13 cellular contexts compared by ENCODE assay signal in genomic region chr10:94287331-94287730, GRCh38.
A peak's percentile ranks its signal among the peaks of the same experiment; 100 is the strongest.
DNase-seq lines count a peak whose midpoint lies in the region; ATAC-seq and TF ChIP-seq lines count a peak whose summit lies in the region.
"Had no signal": no experiment of that assay in that cellular context is flagged by ENCODE, and none has a peak within 500 bp of the region (broad histone marks: within the 10 kb centered on the region; RNA-seq: fewer than 3 reads in every experiment).

No MANE protein-coding gene starts in this region.

- no peaks in the 10 kb centered on the region for H3K36me3 ChIP-seq in Caco-2 (ENCODE audit: control insufficient read depth, insufficient read depth, low read length)
- no peaks in the 10 kb centered on the region for H3K36me3 ChIP-seq in brain microvascular endothelial cell (replicated peaks)
- no peaks in the 10 kb centered on the region for H3K36me3 ChIP-seq in skeletal muscle satellite cell (ENCODE audit: insufficient read depth, low read length)

- TF ChIP-seq CTCF in Caco-2 (IDR thresholded peaks at IDR 0.05; ENCODE audit: insufficient read depth in 1 of 2, low read depth in 1 of 2, low read length in 1 of 2, severe bottlenecking in 1 of 2, unreplicated experiment in 1 of 2) = no peak
- TF ChIP-seq CTCF in brain microvascular endothelial cell (IDR thresholded peaks at IDR 0.05; ENCODE audit: low read depth, low read length, missing control alignments) = no peak

- BruUV-seq in Caco-2 (replicated peaks; lab: Mats Ljungman, UMichigan) = no TSS peak

- peak overlapping the region; percentile 2 for H3K27ac Mint-ChIP-seq in Caco-2 (ENCODE audit: unreplicated experiment)
- H3K27ac Mint-ChIP-seq in activated CD4-positive, alpha-beta T cell treated with anti-CD3 and anti-CD28 coated beads, Interleukin-2, amount 10 ng/mL, durations not matched to agents 7 days and 5 days = no peak overlapping the region

- H3K9me3 ChIP-seq in Caco-2 = no peaks in the 10 kb centered on the region
- no peaks in the 10 kb centered on the region for H3K9me3 ChIP-seq in skeletal muscle satellite cell (replicated peaks; ENCODE audit: low read length)

- CTCF ChIA-PET in Caco-2 (lab: Charles Lee) = interaction anchor here (1.6 kb wide), 1 partner anchor 33 kb away, joined by 5 read pairs; no protein-coding TSS in a partner anchor
- CTCF ChIA-PET in activated CD4-positive, alpha-beta T cell treated with anti-CD3 and anti-CD28 coated beads, Interleukin-2, amount 10 ng/mL, durations not matched to agents 7 days and 5 days (lab: Charles Lee) = interaction anchor here (1.7 kb wide), 1 partner anchor 32 kb away, joined by 7 read pairs; no protein-coding TSS in a partner anchor

- H3K27me3 ChIP-seq in Caco-2 (replicated peaks; ENCODE audit: control insufficient read depth, insufficient read depth, low read length) (no peaks in the 10 kb centered on the region), brain microvascular endothelial cell (replicated peaks) (no peaks in the 10 kb centered on the region), skeletal muscle satellite cell (ENCODE audit: control insufficient read depth, insufficient read depth, low read length) (no peaks in the 10 kb centered on the region)

- H3K27me3 Mint-ChIP-seq in Caco-2 (ENCODE audit: insufficient read depth, unreplicated experiment) = no peaks in the 10 kb centered on the region
- peaks cover 38% of the 10 kb centered on the region for H3K27me3 Mint-ChIP-seq in activated CD4-positive, alpha-beta T cell treated with anti-CD3 and anti-CD28 coated beads, Interleukin-2, amount 10 ng/mL, durations not matched to agents 7 days and 5 days

- peak overlapping the region; percentile 75 for H3K4me2 ChIP-seq in skeletal muscle satellite cell (ENCODE audit: low read length)

- intact Hi-C loops in Caco-2 (cut with micrococcal nuclease; ENCODE audit: unreplicated experiment) = loop anchor here (10.0 kb wide), 1 partner anchor 373 kb away; no protein-coding TSS in a partner anchor

- peak overlapping the region; percentile 62 for H3K27ac ChIP-seq in brain microvascular endothelial cell

- H3K4me3 ChIP-seq in Caco-2 (ENCODE audit: low read depth, low read length) (no peak overlapping the region), brain microvascular endothelial cell (ENCODE audit: low read depth, low read length) (no peak overlapping the region), skeletal muscle satellite cell (ENCODE audit: low read length) (no peak overlapping the region)

- POLR2A ChIA-PET in Caco-2 (lab: Charles Lee) = interaction anchor here (0.5 to 0.6 kb wide), 2 partner anchors 162 to 556 kb away, joined by 7 to 9 read pairs; no protein-coding TSS in a partner anchor
- POLR2A ChIA-PET in activated CD4-positive, alpha-beta T cell treated with anti-CD3 and anti-CD28 coated beads, Interleukin-2, amount 10 ng/mL, durations not matched to agents 7 days and 5 days (lab: Charles Lee) = no interaction called here

- no peak overlapping the region for H3K4me3 Mint-ChIP-seq in Caco-2 (ENCODE audit: unreplicated experiment)
- no peak overlapping the region for H3K4me3 Mint-ChIP-seq in activated CD4-positive, alpha-beta T cell treated with anti-CD3 and anti-CD28 coated beads, Interleukin-2, amount 10 ng/mL, durations not matched to agents 7 days and 5 days

- peaks cover 23% of the 10 kb centered on the region for H3K4me1 Mint-ChIP-seq in Caco-2 (ENCODE audit: low read depth, unreplicated experiment)
- H3K4me1 Mint-ChIP-seq in activated CD4-positive, alpha-beta T cell treated with anti-CD3 and anti-CD28 coated beads, Interleukin-2, amount 10 ng/mL, durations not matched to agents 7 days and 5 days = peaks cover 8% of the 10 kb centered on the region

- H3K9me3 Mint-ChIP-seq in Caco-2 (ENCODE audit: unreplicated experiment) = peaks cover 17% of the 10 kb centered on the region
- H3K9me3 Mint-ChIP-seq in activated CD4-positive, alpha-beta T cell treated with anti-CD3 and anti-CD28 coated beads, Interleukin-2, amount 10 ng/mL, durations not matched to agents 7 days and 5 days = no peaks in the 10 kb centered on the region

- no peak for ATAC-seq in HG03439 (IDR thresholded peaks at IDR 0.05; ENCODE audit: unreplicated experiment)

- in situ Hi-C loops in brain microvascular endothelial cell (cut with HindIII; ENCODE audit: low pct_ligation_motif_present, low sequenced_read_pairs) (no loop called here), ACHN (cut with HindIII; ENCODE audit: low pct_ligation_motif_present, low pct_unique_long_range_greater_than_20kb, low sequenced_read_pairs) (no loop called here)

- DNase-seq in Caco-2 (no peak), brain microvascular endothelial cell (peak; percentile 60), iris pigment epithelial cell (ENCODE audit: low read depth) (peak; percentile 71), ACHN (no peak)
- no peak for DNase-seq in activated CD4-positive, alpha-beta T cell treated with anti-CD3 and anti-CD28 coated beads, Interleukin-2, amount 10 ng/mL, durations not matched to agents 7 days and 5 days
- DNase-seq: C1 segment of cervical spinal cord, Karpas-422, NCI-H1105 treated with DMSO at 0.1 percent for 48 hours, NCI-H1930, NCI-H2171 treated with DMSO at 0.1 percent for 48 hours, SHP77 had no signal

- peak overlapping the region; percentile 23 for H3K9ac ChIP-seq in skeletal muscle satellite cell (ENCODE audit: low read depth, low read length)

- H3K4me1 ChIP-seq in Caco-2 (peaks cover 11% of the 10 kb centered on the region), skeletal muscle satellite cell (ENCODE audit: control insufficient read depth, insufficient read depth, low read length) (peaks cover 21% of the 10 kb centered on the region)

- H3K36me3 Mint-ChIP-seq in Caco-2 (ENCODE audit: insufficient read depth, unreplicated experiment) = peaks cover 17% of the 10 kb centered on the region
- no peaks in the 10 kb centered on the region for H3K36me3 Mint-ChIP-seq in activated CD4-positive, alpha-beta T cell treated with anti-CD3 and anti-CD28 coated beads, Interleukin-2, amount 10 ng/mL, durations not matched to agents 7 days and 5 days (ENCODE audit: low read depth)

Comparison
In these comparisons a context has a peak if more than half of its experiments do, and no peak if none do; other contexts are left out.
1. DNase-seq: peak in brain microvascular endothelial cell (single experiment) and iris pigment epithelial cell (single experiment); none in Caco-2 (0 of 2), activated CD4-positive, alpha-beta T cell treated with anti-CD3 and anti-CD28 coated beads, Interleukin-2, amount 10 ng/mL, durations not matched to agents 7 days and 5 days (single experiment) and ACHN (single experiment).